Comparison of ENCODE assay signal across 8 cellular contexts in the genomic region with DNA sequence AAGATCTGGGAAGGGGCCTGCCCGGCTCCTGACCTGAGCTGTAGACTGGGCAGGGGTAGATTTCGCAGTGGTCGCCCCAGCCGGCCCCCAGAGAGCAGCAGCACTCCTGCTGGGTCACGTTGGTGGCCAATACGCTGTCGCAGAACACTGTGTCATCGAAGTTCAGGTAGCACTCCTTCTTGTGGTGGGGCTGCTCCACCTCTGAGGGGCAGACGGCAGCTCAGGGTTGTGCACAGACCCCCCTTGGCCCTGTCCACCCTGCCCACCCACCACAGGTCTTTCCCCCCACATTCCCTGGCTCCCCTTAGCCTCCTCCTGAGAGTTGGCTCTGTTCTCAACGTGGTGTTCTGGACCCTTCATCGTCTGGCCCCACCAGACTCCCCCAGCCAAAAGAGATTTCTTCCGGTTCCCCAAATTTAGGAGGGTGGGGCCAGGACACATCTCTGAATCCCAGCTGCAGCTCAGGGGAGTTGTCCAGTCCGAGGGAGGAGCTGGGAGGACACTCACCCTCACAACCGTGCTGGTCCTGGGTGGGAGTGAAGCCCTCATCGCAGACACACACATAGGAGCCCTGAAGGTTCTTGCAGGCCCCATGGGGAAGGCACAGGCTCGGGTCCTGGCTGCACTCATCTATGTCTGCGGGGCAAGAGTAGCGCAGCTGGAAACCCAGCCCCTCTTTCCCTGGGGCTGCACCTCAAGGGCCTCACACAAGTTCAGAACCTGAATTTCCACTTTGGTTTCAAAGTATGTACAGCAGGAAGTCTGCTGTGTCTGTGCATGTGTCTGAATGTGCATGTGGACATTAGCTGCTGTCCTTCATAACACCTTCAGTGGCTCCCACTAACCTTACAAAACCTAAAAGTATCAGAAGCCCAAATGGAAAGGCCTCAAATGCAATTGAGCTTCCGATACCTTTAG. TPM values are rescaled to one million over a fixed set of nuclear protein-coding genes. Genes with fewer than 3 reads are reported as not detected.
DNase-seq lines count a peak whose midpoint lies in the region; ATAC-seq lines count a peak whose summit lies in the region.

No MANE protein-coding gene starts in this region.

- DNase-seq in SIG-M5 treated with dmso at 0.1 percent for 504 hours (lab: John Stamatoyannopoulos, UW; ENCODE audit: unreplicated experiment) = peak; percentile 24
- no peak for DNase-seq in SIG-M5 (lab: John Stamatoyannopoulos, UW)
- DNase-seq in activated CD8-positive, alpha-beta T cell treated with anti-CD3 and anti-CD28 coated beads, Interleukin-2, amount 10 ng/mL, durations not matched to agents 7 days and 5 days = no peak
- no peak for DNase-seq in NCI-H1105 treated with DMSO at 0.1 percent for 48 hours (lab: John Stamatoyannopoulos, UW)
- no peak for DNase-seq in OCI-M2 (lab: John Stamatoyannopoulos, UW; ENCODE audit: unreplicated experiment)

- H3K27me3 Mint-ChIP-seq in activated CD8-positive, alpha-beta T cell treated with anti-CD3 and anti-CD28 coated beads, Interleukin-2, amount 10 ng/mL, durations not matched to agents 7 days and 5 days (ENCODE audit: low read depth) = no peaks in the 10 kb centered on the region

- H3K4me1 ChIP-seq in iPS-15b (ENCODE audit: control insufficient read depth, insufficient read depth, low read length) = no peaks in the 10 kb centered on the region
- H3K4me1 ChIP-seq in stomach smooth muscle (ENCODE audit: control insufficient read depth, insufficient read depth, low read length) = peaks cover 27% of the 10 kb centered on the region

- H3K27me3 ChIP-seq in iPS-15b (ENCODE audit: control insufficient read depth, insufficient read depth, low read length) (peaks cover 50% of the 10 kb centered on the region), stomach smooth muscle (ENCODE audit: control insufficient read depth in 1 of 2, insufficient read depth in 2 of 2, low read length in 2 of 2) (no peaks in the 10 kb centered on the region)

- H3K9ac ChIP-seq in iPS-15b (ENCODE audit: low read depth, low read length) (no peak overlapping the region), stomach smooth muscle (ENCODE audit: low read length in 2 of 2) (peak overlapping the region; percentile 57 to 66)

- POLR2A ChIA-PET in activated CD8-positive, alpha-beta T cell treated with anti-CD3 and anti-CD28 coated beads, Interleukin-2, amount 10 ng/mL, durations not matched to agents 7 days and 5 days (lab: Charles Lee) = interaction anchor here (0.6 to 2.2 kb wide), 12 partner anchors 11 to 179 kb away, joined by 3 to 9 read pairs (median 4); a partner anchor contains a TSS

- H3K9me3 ChIP-seq in iPS-15b (ENCODE audit: control insufficient read depth, insufficient read depth, low read length) (no peaks in the 10 kb centered on the region), stomach smooth muscle (ENCODE audit: control insufficient read depth in 2 of 2, low read length in 2 of 2) (no peaks in the 10 kb centered on the region)

- peak overlapping the region; percentile 82 for H3K27ac Mint-ChIP-seq in activated CD8-positive, alpha-beta T cell treated with anti-CD3 and anti-CD28 coated beads, Interleukin-2, amount 10 ng/mL, durations not matched to agents 7 days and 5 days

- H3K27ac ChIP-seq in stomach smooth muscle (ENCODE audit: low read length) = peak overlapping the region; percentile 86

- H3K4me3 Mint-ChIP-seq in activated CD8-positive, alpha-beta T cell treated with anti-CD3 and anti-CD28 coated beads, Interleukin-2, amount 10 ng/mL, durations not matched to agents 7 days and 5 days = peak overlapping the region; percentile 79

- CTCF ChIA-PET in activated CD8-positive, alpha-beta T cell treated with anti-CD3 and anti-CD28 coated beads, Interleukin-2, amount 10 ng/mL, durations not matched to agents 7 days and 5 days (lab: Charles Lee) = interaction anchor here (0.8 to 8.4 kb wide), 22 partner anchors 7 to 277 kb away, joined by 3 to 172 read pairs (median 8); a partner anchor contains a TSS

- H3K4me3 ChIP-seq in iPS-15b (ENCODE audit: low read depth, low read length) = peak overlapping the region; percentile 77
- H3K4me3 ChIP-seq in stomach smooth muscle (ENCODE audit: low read length in 2 of 2) = peak overlapping the region; percentile 44 to 82

- no peak for ATAC-seq in activated CD8-positive, alpha-beta T cell treated with anti-CD3 and anti-CD28 coated beads, Interleukin-2, amount 10 ng/mL, durations not matched to agents 7 days and 5 days
- no peak for ATAC-seq in GM21737 (IDR thresholded peaks at IDR 0.05; ENCODE audit: unreplicated experiment)

- H3K36me3 Mint-ChIP-seq in activated CD8-positive, alpha-beta T cell treated with anti-CD3 and anti-CD28 coated beads, Interleukin-2, amount 10 ng/mL, durations not matched to agents 7 days and 5 days (ENCODE audit: low read depth) = peaks cover 14% of the 10 kb centered on the region

- peaks cover 27% of the 10 kb centered on the region for H3K4me1 Mint-ChIP-seq in activated CD8-positive, alpha-beta T cell treated with anti-CD3 and anti-CD28 coated beads, Interleukin-2, amount 10 ng/mL, durations not matched to agents 7 days and 5 days (ENCODE audit: low read depth)

- H3K9me3 Mint-ChIP-seq in activated CD8-positive, alpha-beta T cell treated with anti-CD3 and anti-CD28 coated beads, Interleukin-2, amount 10 ng/mL, durations not matched to agents 7 days and 5 days (ENCODE audit: insufficient read depth) = no peaks in the 10 kb centered on the region

- peaks cover 12% of the 10 kb centered on the region for H3K36me3 ChIP-seq in iPS-15b (ENCODE audit: control insufficient read depth, insufficient read depth, low read length)
- peaks cover 10 to 12% of the 10 kb centered on the region in 2 donors for H3K36me3 ChIP-seq in stomach smooth muscle (ENCODE audit: control insufficient read depth in 2 of 2, insufficient read depth in 2 of 2, low read length in 2 of 2)

RNA-seq across cellular contexts. Expression of a gene that starts 16.5 kb away (rescaled TPM):
- 10 to 100 TPM; 68.0 to 69.5 TPM for total RNA-seq in activated CD8-positive, alpha-beta T cell treated with anti-CD3 and anti-CD28 coated beads, Interleukin-2, amount 10 ng/mL, durations not matched to agents 7 days and 5 days

RNA-seq across cellular contexts. Expression of a gene that starts 16.8 kb away (rescaled TPM):
- 10 to 100 TPM; 64.7 to 70.8 TPM for total RNA-seq in activated CD8-positive, alpha-beta T cell treated with anti-CD3 and anti-CD28 coated beads, Interleukin-2, amount 10 ng/mL, durations not matched to agents 7 days and 5 days

RNA-seq across cellular contexts. Expression of a gene that starts 28.9 kb away (rescaled TPM):
- 10 to 100 TPM; 39.2 to 40.7 TPM for total RNA-seq in activated CD8-positive, alpha-beta T cell treated with anti-CD3 and anti-CD28 coated beads, Interleukin-2, amount 10 ng/mL, durations not matched to agents 7 days and 5 days

RNA-seq across cellular contexts. Expression of a gene that starts 31.0 kb away (rescaled TPM):
- total RNA-seq in activated CD8-positive, alpha-beta T cell treated with anti-CD3 and anti-CD28 coated beads, Interleukin-2, amount 10 ng/mL, durations not matched to agents 7 days and 5 days = 10 to 100 TPM; 32.0 to 33.6 TPM

RNA-seq across cellular contexts. Expression of a gene that starts 34.5 kb away (rescaled TPM):
- total RNA-seq in activated CD8-positive, alpha-beta T cell treated with anti-CD3 and anti-CD28 coated beads, Interleukin-2, amount 10 ng/mL, durations not matched to agents 7 days and 5 days = 10 to 100 TPM; 94.4 to 95.3 TPM
